ENCODE assay signal across 17 cellular contexts in the genomic region with DNA sequence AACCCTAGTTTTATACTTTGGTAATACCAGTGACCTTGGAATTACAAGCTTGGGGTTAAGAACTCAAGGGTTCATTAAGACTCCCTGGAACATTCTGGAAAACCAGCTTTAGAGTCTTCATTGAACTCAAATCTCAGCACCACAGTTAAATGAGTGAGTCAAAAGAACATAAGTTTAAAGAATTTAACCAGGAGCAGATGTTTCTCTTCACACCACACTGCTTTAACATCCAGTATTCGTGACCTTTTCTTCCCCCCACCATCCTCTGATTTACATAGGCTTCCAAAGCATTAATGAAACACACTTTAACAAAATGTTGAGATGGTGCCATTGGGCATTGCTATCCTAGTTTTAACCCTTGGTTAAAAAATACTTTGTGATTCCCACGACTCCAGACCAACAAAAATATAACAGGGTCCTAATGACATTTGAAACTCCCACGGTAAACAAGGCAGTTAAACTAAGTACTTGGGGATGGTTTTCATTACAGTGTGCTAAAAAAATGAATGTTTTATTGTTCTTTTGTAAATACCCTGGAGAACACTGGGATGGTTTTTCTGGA.
DNase-seq lines count a peak whose midpoint lies in the region; TF ChIP-seq lines count a peak whose summit lies in the region.
"Had no signal": no experiment of that assay in that cellular context is flagged by ENCODE, and none has a peak within 500 bp of the region (broad histone marks: within the 10 kb centered on the region; RNA-seq: fewer than 3 reads in every experiment).

No MANE protein-coding gene starts in this region.

- H3K27me3 Mint-ChIP-seq in activated naive CD8-positive, alpha-beta T cell = no peaks in the 10 kb centered on the region
- H3K27me3 Mint-ChIP-seq in activated naive CD8-positive, alpha-beta T cell treated with anti-CD3 and anti-CD28 coated beads for 36 hours = no peaks in the 10 kb centered on the region
- H3K27me3 Mint-ChIP-seq: activated naive CD8-positive, alpha-beta T cell treated with anti-CD3 and anti-CD28 coated beads, Interleukin-2, amount 50 U/mL, for 24 hours had no signal

- peak overlapping the region; percentile 42 for H3K27ac Mint-ChIP-seq in activated naive CD8-positive, alpha-beta T cell
- H3K27ac Mint-ChIP-seq in activated naive CD8-positive, alpha-beta T cell treated with anti-CD3 and anti-CD28 coated beads for 36 hours = no peak overlapping the region
- H3K27ac Mint-ChIP-seq: WTC11 had no signal

- H3K9me3 ChIP-seq in uterus (no peaks in the 10 kb centered on the region), tibial artery (no peaks in the 10 kb centered on the region)
- H3K9me3 ChIP-seq: colonic mucosa, gastrocnemius medialis, thoracic aorta had no signal

- peaks cover 17% of the 10 kb centered on the region for H3K36me3 Mint-ChIP-seq in activated naive CD8-positive, alpha-beta T cell
- H3K36me3 Mint-ChIP-seq in activated naive CD8-positive, alpha-beta T cell treated with anti-CD3 and anti-CD28 coated beads for 36 hours = peaks cover 73% of the 10 kb centered on the region
- H3K36me3 Mint-ChIP-seq: WTC11 had no signal

- no peak for DNase-seq in activated naive CD8-positive, alpha-beta T cell treated with anti-CD3 and anti-CD28 coated beads for 36 hours
- DNase-seq in choroid plexus epithelial cell (ENCODE audit: low read depth) = peak; percentile 43
- peak; percentile 75 for DNase-seq in left kidney (ENCODE audit: low read depth, low spot score)
- DNase-seq in uterus = no peak
- DNase-seq in stimulated activated CD4-positive, alpha-beta T cell treated with anti-CD3 and anti-CD28 coated beads, Interleukin-1b, Interleukin-23, amount 100 ng/mL, for 48 hours = no peak
- no peak for DNase-seq in tibial artery
- DNase-seq in NCI-H2029 (lab: John Stamatoyannopoulos, UW) = no peak
- DNase-seq: activated naive CD8-positive, alpha-beta T cell treated with anti-CD3 and anti-CD28 coated beads, Interleukin-2, amount 50 U/mL, for 24 hours; colonic mucosa; DMS153; gastrocnemius medialis; KG1; left colon; NCI-H146 had no signal

- H3K4me3 ChIP-seq in choroid plexus epithelial cell (ENCODE audit: low read depth, low read length) (no peak overlapping the region), uterus (no peak overlapping the region), tibial artery (no peak overlapping the region)
- H3K4me3 ChIP-seq: colonic mucosa, gastrocnemius medialis, thoracic aorta had no signal

- no peaks in the 10 kb centered on the region for H3K36me3 ChIP-seq in uterus
- H3K36me3 ChIP-seq in tibial artery = no peaks in the 10 kb centered on the region
- H3K36me3 ChIP-seq: colonic mucosa, gastrocnemius medialis, thoracic aorta had no signal

- TF ChIP-seq CTCF in choroid plexus epithelial cell (conservative IDR thresholded peaks at IDR 0.05; ENCODE audit: low read depth, low read length) = no peak
- peak in 1 of 4 experiments; percentile 3 for TF ChIP-seq CTCF in uterus (IDR thresholded peaks at IDR 0.05)
- TF ChIP-seq CTCF in tibial artery (IDR thresholded peaks at IDR 0.05) = no peak

- TF ChIP-seq POLR2A in uterus (IDR thresholded peaks at IDR 0.05) = no peak

- H3K9me3 Mint-ChIP-seq in activated naive CD8-positive, alpha-beta T cell (ENCODE audit: low read depth) = no peaks in the 10 kb centered on the region
- peaks cover 1% of the 10 kb centered on the region for H3K9me3 Mint-ChIP-seq in activated naive CD8-positive, alpha-beta T cell treated with anti-CD3 and anti-CD28 coated beads for 36 hours
- H3K9me3 Mint-ChIP-seq: activated naive CD8-positive, alpha-beta T cell treated with anti-CD3 and anti-CD28 coated beads, Interleukin-2, amount 50 U/mL, for 24 hours; WTC11 had no signal

- peak overlapping the region; percentile 64 to 85 for H3K27ac ChIP-seq in uterus
- H3K27ac ChIP-seq in tibial artery = no peak overlapping the region
- H3K27ac ChIP-seq: colonic mucosa, thoracic aorta had no signal

- H3K4me1 ChIP-seq in uterus (peaks cover 5 to 7% of the 10 kb centered on the region in 2 donors), tibial artery (peaks cover 0 to 12% (median 0%) of the 10 kb centered on the region in 4 donors)
- H3K4me1 ChIP-seq: colonic mucosa had no signal

- peaks cover 46% of the 10 kb centered on the region for H3K4me1 Mint-ChIP-seq in activated naive CD8-positive, alpha-beta T cell (ENCODE audit: low read depth)
- H3K4me1 Mint-ChIP-seq in activated naive CD8-positive, alpha-beta T cell treated with anti-CD3 and anti-CD28 coated beads for 36 hours = peaks cover 57% of the 10 kb centered on the region

- H3K27me3 ChIP-seq in uterus (no peaks in the 10 kb centered on the region), tibial artery (no peaks in the 10 kb centered on the region)
- H3K27me3 ChIP-seq: colonic mucosa, gastrocnemius medialis had no signal

- intact Hi-C loops in uterus (cut with DNase I; ENCODE audit: low total_unique reads) (no loop called here), tibial artery (cut with DNase I; ENCODE audit: low total_unique reads) (no loop called here)

- H3K4me3 Mint-ChIP-seq in activated naive CD8-positive, alpha-beta T cell = no peak overlapping the region
- no peak overlapping the region for H3K4me3 Mint-ChIP-seq in activated naive CD8-positive, alpha-beta T cell treated with anti-CD3 and anti-CD28 coated beads for 36 hours
- H3K4me3 Mint-ChIP-seq: activated naive CD8-positive, alpha-beta T cell treated with anti-CD3 and anti-CD28 coated beads, Interleukin-2, amount 50 U/mL, for 24 hours; WTC11 had no signal

Comparison
In these comparisons a context has a peak if more than half of its experiments do, and no peak if none do; other contexts are left out.
1. DNase-seq: peak in choroid plexus epithelial cell (single experiment) and left kidney (single experiment); none in activated naive CD8-positive, alpha-beta T cell treated with anti-CD3 and anti-CD28 coated beads for 36 hours (single experiment), uterus (0 of 2), stimulated activated CD4-positive, alpha-beta T cell treated with anti-CD3 and anti-CD28 coated beads, Interleukin-1b, Interleukin-23, amount 100 ng/mL, for 48 hours (single experiment), tibial artery (0 of 2) and NCI-H2029 (single experiment).
2. H3K27ac ChIP-seq: peak in uterus (2 of 2); none in tibial artery (0 of 2).